42 cellular contexts compared by ENCODE assay signal in the genomic region with DNA sequence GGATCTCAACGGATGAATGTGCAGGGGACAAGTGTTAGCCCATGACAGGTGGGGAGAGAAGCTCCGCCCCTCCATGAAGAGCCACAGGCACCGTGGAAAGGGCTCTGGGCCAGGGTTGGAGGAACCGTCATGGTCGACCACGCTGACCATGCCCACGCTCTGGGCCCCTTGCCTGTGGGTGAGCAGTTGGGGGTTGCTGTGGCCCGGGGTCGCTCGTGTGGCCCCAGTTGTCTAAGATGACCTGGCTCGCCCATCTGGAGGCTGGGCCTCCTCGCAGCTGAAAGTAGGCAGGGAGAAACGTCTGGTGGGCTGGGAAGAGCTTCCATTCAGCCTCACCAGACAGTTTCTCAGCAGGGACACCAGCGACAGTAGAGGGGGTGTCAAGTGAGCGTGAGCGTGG. TPM values are rescaled to one million over a fixed set of nuclear protein-coding genes. Genes with fewer than 3 reads are reported as not detected.
"Had no signal": no experiment of that assay in that cellular context is flagged by ENCODE, and none has a peak within 500 bp of the region (broad histone marks: within the 10 kb centered on the region; RNA-seq: fewer than 3 reads in every experiment).

No MANE protein-coding gene starts in this region.

- H3K36me3 ChIP-seq: adrenal gland, ascending aorta, brain microvascular endothelial cell, breast epithelium, cardiac muscle cell had no signal

- H3K9me3 Mint-ChIP-seq: activated naive CD4-positive, alpha-beta T cell treated with anti-CD3 and anti-CD28 coated beads for 36 hours; activated naive CD4-positive, alpha-beta T cell treated with anti-CD3 and anti-CD28 coated beads, Interleukin-2, amount 10 ng/mL, durations not matched to agents 7 days and 5 days; activated naive CD4-positive, alpha-beta T cell treated with anti-CD3 and anti-CD28 coated beads, Interleukin-2, amount 50 U/mL, for 24 hours; activated naive CD4-positive, alpha-beta T cell treated with anti-CD3 and anti-CD28 coated beads, Interleukin-2, amount 50 U/mL, for 72 hours; activated naive CD8-positive, alpha-beta T cell treated with anti-CD3 and anti-CD28 coated beads for 36 hours; activated naive CD8-positive, alpha-beta T cell treated with anti-CD3 and anti-CD28 coated beads, Interleukin-2, amount 10 ng/mL, durations not matched to agents 7 days and 5 days; activated naive CD8-positive, alpha-beta T cell treated with anti-CD3 and anti-CD28 coated beads, Interleukin-2, amount 50 U/mL, for 24 hours; activated T-cell treated with anti-CD3 and anti-CD28 coated beads, Interleukin-2, amount 50 U/mL, for 24 hours; activated T-cell treated with anti-CD3 and anti-CD28 coated beads, Interleukin-2, amount 50 U/mL, for 4 hours; activated T-cell treated with anti-CD3 and anti-CD28 coated beads, Interleukin-2, amount 50 U/mL, for 72 hours; activated T-helper 1 cell treated with anti-CD3 and anti-CD28 coated beads, Interleukin-12 subunit alpha, Interleukin-12 subunit beta, Interleukin-2, Interleukin-4 antibody, amounts not matched to agents 30 ng/mL and 10 ng/mL and 1 ng/mL, durations not matched to agents 14 hours and 24 hours and 36 hours; activated T-helper 17 cell treated with anti-CD3 and anti-CD28 coated beads, Interleukin-2, amount 50 U/mL, for 72 hours; activated T-helper 2 cell treated with anti-CD3 and anti-CD28 coated beads, Interferon-gamma antibody, Interleukin-2, Interleukin-4, amounts not matched to agents 10 μg/mL and 5 μg/mL and 100 μg/mL, durations not matched to agents 14 hours and 24 hours and 36 hours; central memory CD8-positive, alpha-beta T cell had no signal

- H3K36me3 Mint-ChIP-seq: activated naive CD4-positive, alpha-beta T cell treated with anti-CD3 and anti-CD28 coated beads, Interleukin-2, amount 10 ng/mL, durations not matched to agents 7 days and 5 days; activated naive CD4-positive, alpha-beta T cell treated with anti-CD3 and anti-CD28 coated beads, Interleukin-2, amount 50 U/mL, for 24 hours; activated naive CD4-positive, alpha-beta T cell treated with anti-CD3 and anti-CD28 coated beads, Interleukin-2, amount 50 U/mL, for 72 hours; activated naive CD8-positive, alpha-beta T cell treated with anti-CD3 and anti-CD28 coated beads for 36 hours; activated naive CD8-positive, alpha-beta T cell treated with anti-CD3 and anti-CD28 coated beads, Interleukin-2, amount 10 ng/mL, durations not matched to agents 7 days and 5 days; brain had no signal

- H3K27ac ChIP-seq: adrenal gland, ascending aorta, body of pancreas, brain microvascular endothelial cell, breast epithelium, cardiac muscle cell had no signal

- H3K27me3 Mint-ChIP-seq: activated naive CD4-positive, alpha-beta T cell treated with anti-CD3 and anti-CD28 coated beads, Interleukin-2, amount 10 ng/mL, durations not matched to agents 7 days and 5 days; activated naive CD4-positive, alpha-beta T cell treated with anti-CD3 and anti-CD28 coated beads, Interleukin-2, amount 50 U/mL, for 24 hours; activated naive CD8-positive, alpha-beta T cell; activated naive CD8-positive, alpha-beta T cell treated with anti-CD3 and anti-CD28 coated beads for 36 hours; activated naive CD8-positive, alpha-beta T cell treated with anti-CD3 and anti-CD28 coated beads, Interleukin-2, amount 10 ng/mL, durations not matched to agents 7 days and 5 days; activated naive CD8-positive, alpha-beta T cell treated with anti-CD3 and anti-CD28 coated beads, Interleukin-2, amount 50 U/mL, for 24 hours; activated T-cell treated with anti-CD3 and anti-CD28 coated beads, Interleukin-2, amount 50 U/mL, for 24 hours; activated T-helper 17 cell treated with anti-CD3 and anti-CD28 coated beads, Interleukin-2, amount 50 U/mL, for 72 hours; central memory CD8-positive, alpha-beta T cell had no signal

- DNase-seq: activated effector memory CD4-positive, alpha-beta T cell treated with anti-CD3 and anti-CD28 coated beads, Interleukin-2, amount 50 U/mL, for 16 hours; activated effector memory CD4-positive, alpha-beta T cell treated with Interleukin-2 at 50 U/mL for 16 hours; activated gamma-delta T cell; activated gamma-delta T cell treated with Interleukin-2 at 50 U/mL for 16 hours; activated naive CD4-positive, alpha-beta T cell; activated naive CD4-positive, alpha-beta T cell treated with anti-CD3 and anti-CD28 coated beads for 36 hours; activated naive CD4-positive, alpha-beta T cell treated with anti-CD3 and anti-CD28 coated beads, Interleukin-2, amount 10 ng/mL, durations not matched to agents 7 days and 5 days; activated naive CD4-positive, alpha-beta T cell treated with anti-CD3 and anti-CD28 coated beads, Interleukin-2, amount 50 U/mL, for 16 hours; activated naive CD4-positive, alpha-beta T cell treated with Interleukin-2 at 50 U/mL for 16 hours; activated naive CD8-positive, alpha-beta T cell treated with anti-CD3 and anti-CD28 coated beads for 36 hours; activated naive CD8-positive, alpha-beta T cell treated with anti-CD3 and anti-CD28 coated beads, Interleukin-2, amount 10 ng/mL, durations not matched to agents 7 days and 5 days; activated naive CD8-positive, alpha-beta T cell treated with anti-CD3 and anti-CD28 coated beads, Interleukin-2, amount 50 U/mL, for 24 hours; activated T-cell treated with anti-CD3 and anti-CD28 coated beads for 4 hours; activated T-cell treated with anti-CD3 and anti-CD28 coated beads, Interleukin-2, amount 50 U/mL, for 1 hour; activated T-cell treated with anti-CD3 and anti-CD28 coated beads, Interleukin-2, amount 50 U/mL, for 24 hours; activated T-cell treated with anti-CD3 and anti-CD28 coated beads, Interleukin-2, amount 50 U/mL, for 4 hours; activated T-cell treated with anti-CD3 and anti-CD28 coated beads, Interleukin-2, amount 50 U/mL, for 48 hours; activated T-cell treated with anti-CD3 and anti-CD28 coated beads, Interleukin-2, amount 50 U/mL, for 72 hours; amniotic stem cell; amygdala; anterior cingulate cortex; aorta; body of pancreas; brain microvascular endothelial cell; caudate nucleus; central memory CD4-positive, alpha-beta T cell; cerebellar nuclear complex had no signal

- H3K4me1 Mint-ChIP-seq: activated naive CD4-positive, alpha-beta T cell treated with anti-CD3 and anti-CD28 coated beads, Interleukin-2, amount 10 ng/mL, durations not matched to agents 7 days and 5 days; activated naive CD4-positive, alpha-beta T cell treated with anti-CD3 and anti-CD28 coated beads, Interleukin-2, amount 50 U/mL, for 24 hours; activated naive CD8-positive, alpha-beta T cell treated with anti-CD3 and anti-CD28 coated beads for 36 hours; activated naive CD8-positive, alpha-beta T cell treated with anti-CD3 and anti-CD28 coated beads, Interleukin-2, amount 10 ng/mL, durations not matched to agents 7 days and 5 days; activated naive CD8-positive, alpha-beta T cell treated with anti-CD3 and anti-CD28 coated beads, Interleukin-2, amount 50 U/mL, for 24 hours; activated T-helper 17 cell treated with anti-CD3 and anti-CD28 coated beads, Interleukin-2, amount 50 U/mL, for 72 hours; brain; central memory CD8-positive, alpha-beta T cell had no signal

- H3K4me3 Mint-ChIP-seq: activated naive CD4-positive, alpha-beta T cell treated with anti-CD3 and anti-CD28 coated beads for 36 hours; activated naive CD4-positive, alpha-beta T cell treated with anti-CD3 and anti-CD28 coated beads, Interleukin-2, amount 10 ng/mL, durations not matched to agents 7 days and 5 days; activated naive CD4-positive, alpha-beta T cell treated with anti-CD3 and anti-CD28 coated beads, Interleukin-2, amount 50 U/mL, for 24 hours; activated naive CD8-positive, alpha-beta T cell; activated naive CD8-positive, alpha-beta T cell treated with anti-CD3 and anti-CD28 coated beads for 36 hours; activated naive CD8-positive, alpha-beta T cell treated with anti-CD3 and anti-CD28 coated beads, Interleukin-2, amount 10 ng/mL, durations not matched to agents 7 days and 5 days; activated naive CD8-positive, alpha-beta T cell treated with anti-CD3 and anti-CD28 coated beads, Interleukin-2, amount 50 U/mL, for 24 hours; activated T-cell treated with anti-CD3 and anti-CD28 coated beads, Interleukin-2, amount 50 U/mL, for 24 hours; activated T-cell treated with anti-CD3 and anti-CD28 coated beads, Interleukin-2, amount 50 U/mL, for 4 hours; activated T-cell treated with anti-CD3 and anti-CD28 coated beads, Interleukin-2, amount 50 U/mL, for 72 hours; activated T-helper 1 cell treated with anti-CD3 and anti-CD28 coated beads, Interleukin-12 subunit alpha, Interleukin-12 subunit beta, Interleukin-2, Interleukin-4 antibody, amounts not matched to agents 30 ng/mL and 10 ng/mL and 1 ng/mL, durations not matched to agents 14 hours and 24 hours and 36 hours; activated T-helper 17 cell treated with anti-CD3 and anti-CD28 coated beads, Interleukin-2, amount 50 U/mL, for 72 hours; brain; central memory CD8-positive, alpha-beta T cell had no signal

- H3K27me3 ChIP-seq: adrenal gland, ascending aorta, brain microvascular endothelial cell, breast epithelium, cardiac muscle cell had no signal

- H3K4me3 ChIP-seq: adrenal gland, ascending aorta, body of pancreas, breast epithelium, cardiac muscle cell had no signal

- H3K4me1 ChIP-seq: adrenal gland, ascending aorta, body of pancreas, breast epithelium had no signal

- ATAC-seq: activated naive CD4-positive, alpha-beta T cell treated with anti-CD3 and anti-CD28 coated beads, Interleukin-2, amount 50 U/mL, for 72 hours; activated naive CD8-positive, alpha-beta T cell treated with anti-CD3 and anti-CD28 coated beads, Interleukin-2, amount 50 U/mL, for 24 hours; activated T-cell treated with anti-CD3 and anti-CD28 coated beads, Interleukin-2, amount 50 U/mL, for 4 hours; activated T-cell treated with anti-CD3 and anti-CD28 coated beads, Interleukin-2, amount 50 U/mL, for 72 hours; activated T-helper 17 cell treated with anti-CD3 and anti-CD28 coated beads, Interleukin-2, amount 50 U/mL, for 72 hours; body of pancreas had no signal

- H3K9me3 ChIP-seq: adrenal gland, ascending aorta, body of pancreas, breast epithelium had no signal

- H3K27ac Mint-ChIP-seq: activated naive CD4-positive, alpha-beta T cell treated with anti-CD3 and anti-CD28 coated beads for 36 hours; activated naive CD4-positive, alpha-beta T cell treated with anti-CD3 and anti-CD28 coated beads, Interleukin-2, amount 10 ng/mL, durations not matched to agents 7 days and 5 days; activated naive CD4-positive, alpha-beta T cell treated with anti-CD3 and anti-CD28 coated beads, Interleukin-2, amount 50 U/mL, for 24 hours; activated naive CD4-positive, alpha-beta T cell treated with anti-CD3 and anti-CD28 coated beads, Interleukin-2, amount 50 U/mL, for 72 hours; activated naive CD8-positive, alpha-beta T cell; activated naive CD8-positive, alpha-beta T cell treated with anti-CD3 and anti-CD28 coated beads for 36 hours; activated naive CD8-positive, alpha-beta T cell treated with anti-CD3 and anti-CD28 coated beads, Interleukin-2, amount 10 ng/mL, durations not matched to agents 7 days and 5 days; activated naive CD8-positive, alpha-beta T cell treated with anti-CD3 and anti-CD28 coated beads, Interleukin-2, amount 50 U/mL, for 24 hours; activated T-cell treated with anti-CD3 and anti-CD28 coated beads, Interleukin-2, amount 50 U/mL, for 24 hours; activated T-cell treated with anti-CD3 and anti-CD28 coated beads, Interleukin-2, amount 50 U/mL, for 72 hours; activated T-helper 1 cell treated with anti-CD3 and anti-CD28 coated beads, Interleukin-12 subunit alpha, Interleukin-12 subunit beta, Interleukin-2, Interleukin-4 antibody, amounts not matched to agents 30 ng/mL and 10 ng/mL and 1 ng/mL, durations not matched to agents 14 hours and 24 hours and 36 hours; activated T-helper 17 cell treated with anti-CD3 and anti-CD28 coated beads, Interleukin-2, amount 50 U/mL, for 72 hours; activated T-helper 2 cell treated with anti-CD3 and anti-CD28 coated beads, Interferon-gamma antibody, Interleukin-2, Interleukin-4, amounts not matched to agents 10 μg/mL and 5 μg/mL and 100 μg/mL, durations not matched to agents 14 hours and 24 hours and 36 hours; brain had no signal

RNA-seq across cellular contexts. Expression of a gene that starts 13.1 kb away (rescaled TPM):
- total RNA-seq: activated naive CD4-positive, alpha-beta T cell treated with anti-CD3 and anti-CD28 coated beads for 36 hours; activated T-cell treated with anti-CD3 and anti-CD28 coated beads, Interleukin-2, amount 50 U/mL, for 72 hours; activated T-helper 1 cell treated with anti-CD3 and anti-CD28 coated beads, Interleukin-12 subunit alpha, Interleukin-12 subunit beta, Interleukin-2, Interleukin-4 antibody, amounts not matched to agents 30 ng/mL and 10 ng/mL and 1 ng/mL, durations not matched to agents 14 hours and 24 hours and 36 hours; activated T-helper 2 cell treated with anti-CD3 and anti-CD28 coated beads, Interferon-gamma antibody, Interleukin-2, Interleukin-4, amounts not matched to agents 10 μg/mL and 5 μg/mL and 100 μg/mL, durations not matched to agents 14 hours and 24 hours and 36 hours; ascending aorta; astrocyte; body of pancreas; bronchial epithelial cell; cardiac muscle cell; cardiac septum had no signal
- polyA plus RNA-seq: cardiac muscle cell had no signal
